Comparison of ENCODE assay signal across 8 cellular contexts in the genomic region with DNA sequence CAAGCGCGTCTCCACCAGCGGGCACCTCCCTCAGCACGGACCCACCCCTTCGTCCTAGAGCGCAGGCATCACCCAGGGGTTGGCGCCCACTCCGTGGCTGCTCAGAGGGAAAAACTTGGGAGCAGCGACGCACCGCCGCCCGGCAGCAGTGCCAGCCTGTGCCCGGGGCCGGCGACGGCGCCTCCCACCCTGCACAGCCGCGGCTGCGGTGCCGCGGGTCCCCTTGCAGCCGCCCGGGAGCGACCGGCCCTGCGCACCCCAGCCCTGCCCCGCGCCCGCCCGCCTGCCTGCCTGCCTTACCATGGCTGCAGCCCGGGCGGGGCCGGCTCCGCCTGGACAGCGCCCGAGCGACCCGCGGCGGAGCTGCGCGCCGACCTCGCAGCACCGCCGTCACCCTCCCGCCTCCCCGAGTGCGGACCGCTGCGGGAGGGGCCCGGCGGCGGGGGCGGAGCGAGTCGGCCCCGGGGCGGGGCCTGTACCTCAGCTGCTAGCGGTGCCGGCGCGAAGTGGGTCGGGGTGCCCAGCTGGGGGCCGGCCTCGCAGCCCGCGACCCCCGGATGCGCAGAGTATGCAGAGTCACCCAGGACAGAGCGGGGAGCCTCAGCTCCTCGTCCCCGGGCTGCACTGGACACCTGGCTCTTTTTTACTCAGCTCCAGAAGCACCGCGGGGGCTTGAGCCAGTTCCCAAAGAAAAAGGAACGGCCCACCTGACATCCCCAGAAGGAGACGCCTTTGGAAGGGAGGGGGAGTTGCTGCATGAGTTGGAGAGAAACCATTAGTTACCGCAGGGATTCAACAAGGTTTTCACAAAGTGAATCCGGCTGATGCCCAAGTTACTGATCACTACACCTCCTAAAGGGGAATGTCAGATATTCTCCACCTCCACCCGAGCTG. TPM values are rescaled to one million over a fixed set of nuclear protein-coding genes. Genes with fewer than 3 reads are reported as not detected.
DNase-seq lines count a peak whose midpoint lies in the region; ATAC-seq and TF ChIP-seq lines count a peak whose summit lies in the region.

No MANE protein-coding gene starts in this region.

- peak overlapping the region; percentile 68 for H2AFZ ChIP-seq in hepatocyte

- H3K4me2 ChIP-seq in hepatocyte = peak overlapping the region; percentile 97

- H3K36me3 ChIP-seq in GM06990 (ENCODE audit: control insufficient read depth, insufficient read depth, low read length) = no peaks in the 10 kb centered on the region
- no peaks in the 10 kb centered on the region for H3K36me3 ChIP-seq in hepatocyte (replicated peaks; ENCODE audit: insufficient read depth, low read depth)

- no peaks in the 10 kb centered on the region for H3K9me3 ChIP-seq in hepatocyte (ENCODE audit: low read depth)

- DNase-seq in GM06990 (ENCODE audit: extremely low read depth, insufficient read length) (peak; percentile 66), HK-2 (ENCODE audit: unreplicated experiment) (peak; percentile 35), T-helper 1 cell (peak; percentile 42 to 63 (median 46)), astrocyte of the cerebellum (ENCODE audit: low read depth) (no peak), hepatocyte (ENCODE audit: low spot score) (peak; percentile 76), putamen (ENCODE audit: low spot score) (peak; percentile 90), Kasumi-1 (lab: John Stamatoyannopoulos, UW) (no peak)

- H4K20me1 ChIP-seq in hepatocyte (ENCODE audit: insufficient read depth, poor library complexity, severe bottlenecking) = no peaks in the 10 kb centered on the region

- no peak for TF ChIP-seq CTCF in GM06990 (IDR thresholded peaks at IDR 0.05; ENCODE audit: insufficient read depth, low read length, poor library complexity, severe bottlenecking)
- TF ChIP-seq CTCF in astrocyte of the cerebellum (IDR thresholded peaks at IDR 0.05; ENCODE audit: low read depth, low read length, missing control alignments) = no peak
- no peak for TF ChIP-seq CTCF in hepatocyte (IDR thresholded peaks at IDR 0.05; ENCODE audit: poor library complexity)

- H3K9me2 ChIP-seq in hepatocyte (replicated peaks; ENCODE audit: insufficient read depth) = no peaks in the 10 kb centered on the region

- 4% methylated on average over 57 of the region's 82 CpGs for WGBS in hepatocyte (ENCODE audit: low lambda C conversion rate, missing lambda C conversion rate)

- H3K27me3 ChIP-seq in GM06990 (replicated peaks; ENCODE audit: control insufficient read depth, insufficient read depth, low read length) (peaks cover 3% of the 10 kb centered on the region), hepatocyte (peaks cover 23% of the 10 kb centered on the region)

- no peak overlapping the region for H3K27ac ChIP-seq in hepatocyte

- H3K79me2 ChIP-seq in hepatocyte = no peaks in the 10 kb centered on the region

- H3K4me1 ChIP-seq in hepatocyte (ENCODE audit: insufficient read depth) = peaks cover 2% of the 10 kb centered on the region

- ATAC-seq in GM18868 (IDR thresholded peaks at IDR 0.05; ENCODE audit: unreplicated experiment) = no peak

- in situ Hi-C loops in astrocyte of the cerebellum (cut with HindIII; ENCODE audit: low sequenced_read_pairs) = no loop called here

- H3K4me3 ChIP-seq in GM06990 (replicated peaks; ENCODE audit: low read depth, low read length) (peak overlapping the region; percentile 32), astrocyte of the cerebellum (ENCODE audit: low read depth, low read length) (peak overlapping the region; percentile 50), hepatocyte (peak overlapping the region; percentile 39)

RNA-seq across cellular contexts. Expression of gene MTMR4, which starts 17.5 kb away (rescaled TPM):
- 38.2 and 47.8 TPM in 2 replicates for total RNA-seq in hepatocyte
- polyA plus RNA-seq in hepatocyte = 25.2 and 27.3 TPM in 2 replicates

RNA-seq across cellular contexts. Expression of gene HSF5, which starts 43.7 kb away (rescaled TPM):
- total RNA-seq in hepatocyte = 0.03 TPM in 1 of 2 replicates, not detected in the other
- not detected in 2 replicates for polyA plus RNA-seq in hepatocyte

Comparison
In these comparisons a context has a peak if more than half of its experiments do, and no peak if none do; other contexts are left out.
1. DNase-seq: peak in GM06990 (single experiment), HK-2 (single experiment), T-helper 1 cell (5 of 5), hepatocyte (single experiment) and putamen (single experiment); none in astrocyte of the cerebellum (single experiment) and Kasumi-1 (0 of 2).
2. Peak in every context shown above with its lines, with median percentiles within 50 percentile points of each other: H3K4me3 ChIP-seq.